In the genomic region with DNA sequence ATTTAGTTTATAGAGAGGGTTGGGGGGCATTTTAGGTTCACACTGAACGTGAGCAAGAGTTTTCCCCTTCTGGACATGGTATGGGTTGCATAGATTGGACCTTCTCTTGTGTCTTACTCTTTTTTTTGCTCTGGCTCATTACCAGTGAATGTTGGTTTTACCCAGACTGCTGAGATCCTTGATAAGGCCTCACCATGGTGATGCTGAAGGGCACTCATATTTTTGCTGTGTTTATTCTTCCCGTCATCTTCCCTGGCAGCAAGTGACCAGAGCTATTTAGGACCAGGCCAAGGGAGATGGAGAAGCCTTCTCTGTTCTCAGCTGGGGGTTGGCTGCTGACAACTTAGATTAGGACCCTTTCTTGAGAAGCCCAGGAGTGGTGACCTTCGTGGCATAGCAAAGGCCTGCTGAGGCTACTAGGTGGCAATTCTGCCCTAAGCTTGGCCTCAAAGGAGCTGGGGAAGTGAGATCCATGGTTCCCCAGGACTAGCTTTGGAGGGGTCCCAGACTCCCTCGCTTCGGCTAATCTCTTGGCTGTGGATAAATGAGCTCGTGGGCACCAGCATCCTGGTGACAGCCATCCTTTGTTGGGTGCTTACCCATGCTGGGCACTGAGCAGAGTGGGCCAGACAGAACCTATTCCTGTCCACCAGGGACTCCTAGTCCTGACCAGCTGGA, we compare ENCODE assay signal across 26 cellular contexts. TPM values are rescaled to one million over a fixed set of nuclear protein-coding genes. Genes with fewer than 3 reads are reported as not detected.
"Had no signal": no experiment of that assay in that cellular context is flagged by ENCODE, and none has a peak within 500 bp of the region (broad histone marks: within the 10 kb centered on the region; RNA-seq: fewer than 3 reads in every experiment).

No MANE protein-coding gene starts in this region.

- H3K9me3 ChIP-seq: body of pancreas, left ventricle myocardium inferior, neutrophil, ovary, psoas muscle, tibial artery had no signal

- H3K4me1 ChIP-seq: psoas muscle had no signal

- FAIRE-seq: endothelial cell of umbilical vein had no signal

- H3K27ac ChIP-seq: body of pancreas, left ventricle myocardium inferior, neutrophil, ovary, psoas muscle, tibial artery had no signal

- H3K27me3 ChIP-seq: body of pancreas, ovary had no signal

- H3K9me3 Mint-ChIP-seq: natural killer cell treated with Interleukin-12 subunit alpha and Interleukin-12 subunit beta and Interleukin-15 and Interleukin-18, amount 100 ng/mL, for 72 hours; T-helper 1 cell treated with Interleukin-12 subunit alpha and Interleukin-12 subunit beta and Interleukin-4 antibody, amounts not matched to agents 30 μg/mL and 1 μg/mL, for 36 hours had no signal

- H3K36me3 ChIP-seq: left ventricle myocardium inferior, neutrophil, ovary, tibial artery had no signal

- H3K27ac Mint-ChIP-seq: natural killer cell treated with Interleukin-12 subunit alpha and Interleukin-12 subunit beta and Interleukin-15 and Interleukin-18, amount 100 ng/mL, for 72 hours; T-helper 1 cell treated with Interleukin-12 subunit alpha and Interleukin-12 subunit beta and Interleukin-4 antibody, amounts not matched to agents 30 μg/mL and 1 μg/mL, for 36 hours had no signal

- H3K36me3 Mint-ChIP-seq: natural killer cell treated with Interleukin-12 subunit alpha and Interleukin-12 subunit beta and Interleukin-15 and Interleukin-18, amount 100 ng/mL, for 72 hours had no signal

- DNase-seq: activated CD4-positive, alpha-beta T cell treated with anti-CD3 and anti-CD28 coated beads for 4 hours; activated CD4-positive, alpha-beta T cell treated with anti-CD3 and anti-CD28 coated beads, Interleukin-2, amount 50 U/mL, for 48 hours; activated CD4-positive, CD25-positive, alpha-beta regulatory T cell; activated CD8-positive, alpha-beta memory T cell treated with anti-CD3 and anti-CD28 coated beads, Interleukin-2, amount 50 U/mL, for 48 hours; activated naive CD4-positive, alpha-beta T cell treated with anti-CD3 and anti-CD28 coated beads, Interleukin-2, amount 50 U/mL, for 16 hours; activated T-cell treated with anti-CD3 and anti-CD28 coated beads, Interleukin-2, amount 50 U/mL, for 48 hours; anterior cingulate cortex; body of pancreas; caudate nucleus; effector memory CD4-positive, alpha-beta T cell; foreskin melanocyte; left ventricle myocardium inferior; psoas muscle; right cardiac atrium; stimulated activated CD4-positive, alpha-beta T cell treated with anti-CD3 and anti-CD28 coated beads, Interleukin-12 subunit alpha, Interleukin-12 subunit beta, amount 100 ng/mL, for 4 hours; stimulated activated CD4-positive, alpha-beta T cell treated with anti-CD3 and anti-CD28 coated beads, Interleukin-4, amount 100 ng/mL, for 4 hours; stimulated activated naive CD8-positive, alpha-beta T cell treated with anti-CD3 and anti-CD28 coated beads, Interleukin-15, Interleukin-2, amounts not matched to agents 100 U/mL and 50 U/mL, for 24 hours; T1000 had no signal

- ATAC-seq: body of pancreas; esophagus mucosa; natural killer cell treated with Interleukin-12 subunit alpha and Interleukin-12 subunit beta and Interleukin-15 and Interleukin-18, amount 100 ng/mL, for 72 hours; psoas muscle; right cardiac atrium; stimulated activated naive CD8-positive, alpha-beta T cell treated with anti-CD3 and anti-CD28 coated beads, Interleukin-15, Interleukin-2, amounts not matched to agents 100 U/mL and 50 U/mL, for 24 hours had no signal

- H3K4me3 ChIP-seq: body of pancreas, left ventricle myocardium inferior, ovary, psoas muscle, tibial artery had no signal

RNA-seq across cellular contexts. Expression of a gene that starts 47.3 kb away (rescaled TPM):
- total RNA-seq: body of pancreas, dermis microvascular lymphatic vessel endothelial cell had no signal
